1 cellular context compared by ENCODE assay signal in the genomic region with DNA sequence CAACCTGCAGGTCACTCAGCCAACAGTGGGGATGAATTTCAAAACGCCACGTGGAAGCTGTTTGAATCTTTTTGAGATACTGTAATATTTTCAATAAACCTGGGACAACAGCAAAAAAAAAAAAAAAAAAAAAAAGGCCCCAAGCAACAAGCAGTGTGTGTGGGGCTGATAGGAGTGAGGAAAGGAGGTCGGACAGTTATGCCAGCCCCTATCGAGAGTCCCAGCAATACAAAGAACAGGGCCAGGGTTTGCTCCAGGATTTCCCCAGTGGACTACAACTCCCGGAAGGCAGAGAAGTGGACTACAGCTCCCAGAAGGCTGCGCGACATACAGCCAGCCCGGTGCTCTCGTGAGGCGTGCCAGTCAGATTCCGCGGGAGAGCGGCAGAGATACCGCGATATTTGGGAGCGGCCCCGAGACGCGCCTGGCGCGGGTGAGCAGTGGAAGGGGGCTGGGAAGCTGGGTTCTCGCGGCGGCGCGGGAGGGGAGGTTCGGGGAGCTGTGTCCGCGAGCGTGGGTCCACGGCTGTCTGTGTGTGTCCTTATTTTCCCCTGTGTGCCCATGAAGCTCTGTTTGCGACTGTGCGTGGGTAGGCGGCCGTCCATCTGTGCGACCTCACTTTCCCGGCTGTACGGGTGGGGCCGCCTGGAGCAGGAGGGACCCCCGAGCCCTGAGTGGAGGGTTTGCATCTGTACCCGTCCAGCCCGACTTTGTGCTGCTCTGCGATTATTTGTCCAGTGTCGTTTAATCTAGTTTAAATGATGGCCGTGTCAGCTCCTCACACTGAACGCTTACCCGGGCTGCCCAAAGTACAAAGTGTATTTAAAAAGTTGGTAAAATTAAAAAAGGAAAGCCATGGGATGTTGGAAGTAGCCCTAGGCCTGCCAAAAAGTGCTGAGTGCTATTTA.
TF ChIP-seq lines count a peak whose summit lies in the region.

A gene with protein sequence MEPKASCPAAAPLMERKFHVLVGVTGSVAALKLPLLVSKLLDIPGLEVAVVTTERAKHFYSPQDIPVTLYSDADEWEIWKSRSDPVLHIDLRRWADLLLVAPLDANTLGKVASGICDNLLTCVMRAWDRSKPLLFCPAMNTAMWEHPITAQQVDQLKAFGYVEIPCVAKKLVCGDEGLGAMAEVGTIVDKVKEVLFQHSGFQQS (plus strand): TSS at position 397 of the 908 bp plus-strand sequence. CDS start 4,729 bp downstream, outside the sequence.

TF ChIP-seq in K562, 482 proteins besides CTCF, POLR2A, EP300 and RAD21 (continued from another document and continues in another):
- TF ChIP-seq, protein P1, sequence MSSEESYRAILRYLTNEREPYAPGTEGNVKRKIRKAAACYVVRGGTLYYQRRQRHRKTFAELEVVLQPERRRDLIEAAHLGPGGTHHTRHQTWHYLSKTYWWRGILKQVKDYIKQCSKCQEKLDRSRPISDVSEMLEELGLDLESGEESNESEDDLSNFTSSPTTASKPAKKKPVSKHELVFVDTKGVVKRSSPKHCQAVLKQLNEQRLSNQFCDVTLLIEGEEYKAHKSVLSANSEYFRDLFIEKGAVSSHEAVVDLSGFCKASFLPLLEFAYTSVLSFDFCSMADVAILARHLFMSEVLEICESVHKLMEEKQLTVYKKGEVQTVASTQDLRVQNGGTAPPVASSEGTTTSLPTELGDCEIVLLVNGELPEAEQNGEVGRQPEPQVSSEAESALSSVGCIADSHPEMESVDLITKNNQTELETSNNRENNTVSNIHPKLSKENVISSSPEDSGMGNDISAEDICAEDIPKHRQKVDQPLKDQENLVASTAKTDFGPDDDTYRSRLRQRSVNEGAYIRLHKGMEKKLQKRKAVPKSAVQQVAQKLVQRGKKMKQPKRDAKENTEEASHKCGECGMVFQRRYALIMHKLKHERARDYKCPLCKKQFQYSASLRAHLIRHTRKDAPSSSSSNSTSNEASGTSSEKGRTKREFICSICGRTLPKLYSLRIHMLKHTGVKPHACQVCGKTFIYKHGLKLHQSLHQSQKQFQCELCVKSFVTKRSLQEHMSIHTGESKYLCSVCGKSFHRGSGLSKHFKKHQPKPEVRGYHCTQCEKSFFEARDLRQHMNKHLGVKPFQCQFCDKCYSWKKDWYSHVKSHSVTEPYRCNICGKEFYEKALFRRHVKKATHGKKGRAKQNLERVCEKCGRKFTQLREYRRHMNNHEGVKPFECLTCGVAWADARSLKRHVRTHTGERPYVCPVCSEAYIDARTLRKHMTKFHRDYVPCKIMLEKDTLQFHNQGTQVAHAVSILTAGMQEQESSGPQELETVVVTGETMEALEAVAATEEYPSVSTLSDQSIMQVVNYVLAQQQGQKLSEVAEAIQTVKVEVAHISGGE (CRISPR knock-in tag; IDR thresholded peaks at IDR 0.05): peak in 1 of 3 experiments; percentile 66; a peak in 1 of 6 replicates
- peak; percentile 61; the same call in 1 of the 2 replicates for TF ChIP-seq GABPB1 (CRISPR knock-in tag; IDR thresholded peaks at IDR 0.05)
- TF ChIP-seq PHF20 (IDR thresholded peaks at IDR 0.05; ENCODE audit: partially characterized antibody): peak; percentile 84
- TF ChIP-seq MTA3 (IDR thresholded peaks at IDR 0.05; ENCODE audit: borderline replicate concordance): peak; percentile 65; the same call in 1 of the 2 replicates
- 0 out of 2 replicates have a peak, but pooled peaks have one; percentile 65 for TF ChIP-seq CHCHD3 (CRISPR knock-in tag; IDR thresholded peaks at IDR 0.05)
- TF ChIP-seq ZBTB17 (CRISPR knock-in tag; IDR thresholded peaks at IDR 0.05): no peak
- TF ChIP-seq, protein P2, sequence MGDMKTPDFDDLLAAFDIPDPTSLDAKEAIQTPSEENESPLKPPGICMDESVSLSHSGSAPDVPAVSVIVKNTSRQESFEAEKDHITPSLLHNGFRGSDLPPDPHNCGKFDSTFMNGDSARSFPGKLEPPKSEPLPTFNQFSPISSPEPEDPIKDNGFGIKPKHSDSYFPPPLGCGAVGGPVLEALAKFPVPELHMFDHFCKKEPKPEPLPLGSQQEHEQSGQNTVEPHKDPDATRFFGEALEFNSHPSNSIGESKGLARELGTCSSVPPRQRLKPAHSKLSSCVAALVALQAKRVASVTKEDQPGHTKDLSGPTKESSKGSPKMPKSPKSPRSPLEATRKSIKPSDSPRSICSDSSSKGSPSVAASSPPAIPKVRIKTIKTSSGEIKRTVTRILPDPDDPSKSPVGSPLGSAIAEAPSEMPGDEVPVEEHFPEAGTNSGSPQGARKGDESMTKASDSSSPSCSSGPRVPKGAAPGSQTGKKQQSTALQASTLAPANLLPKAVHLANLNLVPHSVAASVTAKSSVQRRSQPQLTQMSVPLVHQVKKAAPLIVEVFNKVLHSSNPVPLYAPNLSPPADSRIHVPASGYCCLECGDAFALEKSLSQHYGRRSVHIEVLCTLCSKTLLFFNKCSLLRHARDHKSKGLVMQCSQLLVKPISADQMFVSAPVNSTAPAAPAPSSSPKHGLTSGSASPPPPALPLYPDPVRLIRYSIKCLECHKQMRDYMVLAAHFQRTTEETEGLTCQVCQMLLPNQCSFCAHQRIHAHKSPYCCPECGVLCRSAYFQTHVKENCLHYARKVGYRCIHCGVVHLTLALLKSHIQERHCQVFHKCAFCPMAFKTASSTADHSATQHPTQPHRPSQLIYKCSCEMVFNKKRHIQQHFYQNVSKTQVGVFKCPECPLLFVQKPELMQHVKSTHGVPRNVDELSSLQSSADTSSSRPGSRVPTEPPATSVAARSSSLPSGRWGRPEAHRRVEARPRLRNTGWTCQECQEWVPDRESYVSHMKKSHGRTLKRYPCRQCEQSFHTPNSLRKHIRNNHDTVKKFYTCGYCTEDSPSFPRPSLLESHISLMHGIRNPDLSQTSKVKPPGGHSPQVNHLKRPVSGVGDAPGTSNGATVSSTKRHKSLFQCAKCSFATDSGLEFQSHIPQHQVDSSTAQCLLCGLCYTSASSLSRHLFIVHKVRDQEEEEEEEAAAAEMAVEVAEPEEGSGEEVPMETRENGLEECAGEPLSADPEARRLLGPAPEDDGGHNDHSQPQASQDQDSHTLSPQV (IDR thresholded peaks at IDR 0.05): no peak
- peak; percentile 80 for TF ChIP-seq NFRKB (IDR thresholded peaks at IDR 0.05; ENCODE audit: low read depth)
- TF ChIP-seq LCOR (CRISPR knock-in tag; IDR thresholded peaks at IDR 0.05): peak; percentile 50; the same call in 1 of the 2 replicates
- TF ChIP-seq, protein P3, sequence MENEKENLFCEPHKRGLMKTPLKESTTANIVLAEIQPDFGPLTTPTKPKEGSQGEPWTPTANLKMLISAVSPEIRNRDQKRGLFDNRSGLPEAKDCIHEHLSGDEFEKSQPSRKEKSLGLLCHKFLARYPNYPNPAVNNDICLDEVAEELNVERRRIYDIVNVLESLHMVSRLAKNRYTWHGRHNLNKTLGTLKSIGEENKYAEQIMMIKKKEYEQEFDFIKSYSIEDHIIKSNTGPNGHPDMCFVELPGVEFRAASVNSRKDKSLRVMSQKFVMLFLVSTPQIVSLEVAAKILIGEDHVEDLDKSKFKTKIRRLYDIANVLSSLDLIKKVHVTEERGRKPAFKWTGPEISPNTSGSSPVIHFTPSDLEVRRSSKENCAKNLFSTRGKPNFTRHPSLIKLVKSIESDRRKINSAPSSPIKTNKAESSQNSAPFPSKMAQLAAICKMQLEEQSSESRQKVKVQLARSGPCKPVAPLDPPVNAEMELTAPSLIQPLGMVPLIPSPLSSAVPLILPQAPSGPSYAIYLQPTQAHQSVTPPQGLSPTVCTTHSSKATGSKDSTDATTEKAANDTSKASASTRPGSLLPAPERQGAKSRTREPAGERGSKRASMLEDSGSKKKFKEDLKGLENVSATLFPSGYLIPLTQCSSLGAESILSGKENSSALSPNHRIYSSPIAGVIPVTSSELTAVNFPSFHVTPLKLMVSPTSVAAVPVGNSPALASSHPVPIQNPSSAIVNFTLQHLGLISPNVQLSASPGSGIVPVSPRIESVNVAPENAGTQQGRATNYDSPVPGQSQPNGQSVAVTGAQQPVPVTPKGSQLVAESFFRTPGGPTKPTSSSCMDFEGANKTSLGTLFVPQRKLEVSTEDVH (IDR thresholded peaks at IDR 0.05; ENCODE audit: low read depth, partially characterized antibody): peak; percentile 65
- peak; percentile 37; the same call in 1 of the 2 replicates for TF ChIP-seq GATAD2A (IDR thresholded peaks at IDR 0.05)
- TF ChIP-seq, protein P4, sequence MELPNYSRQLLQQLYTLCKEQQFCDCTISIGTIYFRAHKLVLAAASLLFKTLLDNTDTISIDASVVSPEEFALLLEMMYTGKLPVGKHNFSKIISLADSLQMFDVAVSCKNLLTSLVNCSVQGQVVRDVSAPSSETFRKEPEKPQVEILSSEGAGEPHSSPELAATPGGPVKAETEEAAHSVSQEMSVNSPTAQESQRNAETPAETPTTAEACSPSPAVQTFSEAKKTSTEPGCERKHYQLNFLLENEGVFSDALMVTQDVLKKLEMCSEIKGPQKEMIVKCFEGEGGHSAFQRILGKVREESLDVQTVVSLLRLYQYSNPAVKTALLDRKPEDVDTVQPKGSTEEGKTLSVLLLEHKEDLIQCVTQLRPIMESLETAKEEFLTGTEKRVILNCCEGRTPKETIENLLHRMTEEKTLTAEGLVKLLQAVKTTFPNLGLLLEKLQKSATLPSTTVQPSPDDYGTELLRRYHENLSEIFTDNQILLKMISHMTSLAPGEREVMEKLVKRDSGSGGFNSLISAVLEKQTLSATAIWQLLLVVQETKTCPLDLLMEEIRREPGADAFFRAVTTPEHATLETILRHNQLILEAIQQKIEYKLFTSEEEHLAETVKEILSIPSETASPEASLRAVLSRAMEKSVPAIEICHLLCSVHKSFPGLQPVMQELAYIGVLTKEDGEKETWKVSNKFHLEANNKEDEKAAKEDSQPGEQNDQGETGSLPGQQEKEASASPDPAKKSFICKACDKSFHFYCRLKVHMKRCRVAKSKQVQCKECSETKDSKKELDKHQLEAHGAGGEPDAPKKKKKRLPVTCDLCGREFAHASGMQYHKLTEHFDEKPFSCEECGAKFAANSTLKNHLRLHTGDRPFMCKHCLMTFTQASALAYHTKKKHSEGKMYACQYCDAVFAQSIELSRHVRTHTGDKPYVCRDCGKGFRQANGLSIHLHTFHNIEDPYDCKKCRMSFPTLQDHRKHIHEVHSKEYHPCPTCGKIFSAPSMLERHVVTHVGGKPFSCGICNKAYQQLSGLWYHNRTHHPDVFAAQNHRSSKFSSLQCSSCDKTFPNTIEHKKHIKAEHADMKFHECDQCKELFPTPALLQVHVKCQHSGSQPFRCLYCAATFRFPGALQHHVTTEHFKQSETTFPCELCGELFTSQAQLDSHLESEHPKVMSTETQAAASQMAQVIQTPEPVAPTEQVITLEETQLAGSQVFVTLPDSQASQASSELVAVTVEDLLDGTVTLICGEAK (IDR thresholded peaks at IDR 0.05): peak; percentile 81
- TF ChIP-seq, protein P4 (CRISPR knock-in tag; IDR thresholded peaks at IDR 0.05): no peak
- TF ChIP-seq CBFB (CRISPR knock-in tag; IDR thresholded peaks at IDR 0.05): no peak
- TF ChIP-seq, protein P5, sequence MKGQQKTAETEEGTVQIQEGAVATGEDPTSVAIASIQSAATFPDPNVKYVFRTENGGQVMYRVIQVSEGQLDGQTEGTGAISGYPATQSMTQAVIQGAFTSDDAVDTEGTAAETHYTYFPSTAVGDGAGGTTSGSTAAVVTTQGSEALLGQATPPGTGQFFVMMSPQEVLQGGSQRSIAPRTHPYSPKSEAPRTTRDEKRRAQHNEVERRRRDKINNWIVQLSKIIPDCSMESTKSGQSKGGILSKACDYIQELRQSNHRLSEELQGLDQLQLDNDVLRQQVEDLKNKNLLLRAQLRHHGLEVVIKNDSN (CRISPR knock-in tag; IDR thresholded peaks at IDR 0.05): 0 out of 2 replicates have a peak, but pooled peaks have one; percentile 17
- TF ChIP-seq, protein P6, sequence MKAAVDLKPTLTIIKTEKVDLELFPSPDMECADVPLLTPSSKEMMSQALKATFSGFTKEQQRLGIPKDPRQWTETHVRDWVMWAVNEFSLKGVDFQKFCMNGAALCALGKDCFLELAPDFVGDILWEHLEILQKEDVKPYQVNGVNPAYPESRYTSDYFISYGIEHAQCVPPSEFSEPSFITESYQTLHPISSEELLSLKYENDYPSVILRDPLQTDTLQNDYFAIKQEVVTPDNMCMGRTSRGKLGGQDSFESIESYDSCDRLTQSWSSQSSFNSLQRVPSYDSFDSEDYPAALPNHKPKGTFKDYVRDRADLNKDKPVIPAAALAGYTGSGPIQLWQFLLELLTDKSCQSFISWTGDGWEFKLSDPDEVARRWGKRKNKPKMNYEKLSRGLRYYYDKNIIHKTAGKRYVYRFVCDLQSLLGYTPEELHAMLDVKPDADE (conservative IDR thresholded peaks at IDR 0.05; ENCODE audit: control insufficient read depth, low read depth, low read length): peak; percentile 97
- peak; percentile 16 for TF ChIP-seq NFYB (IDR thresholded peaks at IDR 0.05; ENCODE audit: extremely low read depth, insufficient read length)
- peak; percentile 87 for TF ChIP-seq CXXC5 (CRISPR knock-in tag; IDR thresholded peaks at IDR 0.05)
- TF ChIP-seq BHLHE40 (IDR thresholded peaks at IDR 0.05; ENCODE audit: low read length): peak; percentile 97
- peak; percentile 75 for TF ChIP-seq ZFX (CRISPR knock-in tag; IDR thresholded peaks at IDR 0.05)
- TF ChIP-seq ELF2 (CRISPR knock-in tag; IDR thresholded peaks at IDR 0.05): peak; percentile 20; the same call in 1 of the 2 replicates
- TF ChIP-seq ZKSCAN8 (CRISPR knock-in tag; IDR thresholded peaks at IDR 0.05): no peak
- TF ChIP-seq, protein P7, sequence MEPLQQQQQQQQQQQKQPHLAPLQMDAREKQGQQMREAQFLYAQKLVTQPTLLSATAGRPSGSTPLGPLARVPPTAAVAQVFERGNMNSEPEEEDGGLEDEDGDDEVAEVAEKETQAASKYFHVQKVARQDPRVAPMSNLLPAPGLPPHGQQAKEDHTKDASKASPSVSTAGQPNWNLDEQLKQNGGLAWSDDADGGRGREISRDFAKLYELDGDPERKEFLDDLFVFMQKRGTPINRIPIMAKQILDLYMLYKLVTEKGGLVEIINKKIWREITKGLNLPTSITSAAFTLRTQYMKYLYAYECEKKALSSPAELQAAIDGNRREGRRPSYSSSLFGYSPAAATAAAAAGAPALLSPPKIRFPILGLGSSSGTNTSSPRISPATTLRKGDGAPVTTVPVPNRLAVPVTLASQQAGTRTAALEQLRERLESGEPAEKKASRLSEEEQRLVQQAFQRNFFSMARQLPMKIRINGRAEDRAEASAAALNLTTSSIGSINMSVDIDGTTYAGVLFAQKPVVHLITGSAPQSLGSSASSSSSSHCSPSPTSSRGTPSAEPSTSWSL (CRISPR knock-in tag; IDR thresholded peaks at IDR 0.05; ENCODE audit: borderline replicate concordance): no peak
